Comparison of ENCODE assay signal across 4 cellular contexts in genomic region chr5:76998251-76998650, GRCh38. TPM values are rescaled to one million over a fixed set of nuclear protein-coding genes. Genes with fewer than 3 reads are reported as not detected.
"Had no signal": no experiment of that assay in that cellular context is flagged by ENCODE, and none has a peak within 500 bp of the region (broad histone marks: within the 10 kb centered on the region; RNA-seq: fewer than 3 reads in every experiment).

No MANE protein-coding gene starts in this region.

RNA-seq across cellular contexts. Expression of gene CRHBP, which starts 45.4 kb away (rescaled TPM):
- total RNA-seq: activated naive CD8-positive, alpha-beta T cell treated with anti-CD3 and anti-CD28 coated beads for 36 hours; activated T-cell treated with anti-CD3 and anti-CD28 coated beads, Interleukin-2, amount 50 U/mL, for 4 hours; activated T-helper 1 cell treated with anti-CD3 and anti-CD28 coated beads, Interleukin-12 subunit alpha, Interleukin-12 subunit beta, Interleukin-2, Interleukin-4 antibody, amounts not matched to agents 30 ng/mL and 10 ng/mL and 1 ng/mL, durations not matched to agents 14 hours and 24 hours and 36 hours; bronchial epithelial cell had no signal
